18 cellular contexts compared by ENCODE assay signal in genomic region chr4:28886934-28887333, GRCh38.
DNase-seq lines count a peak whose midpoint lies in the region; ATAC-seq and TF ChIP-seq lines count a peak whose summit lies in the region.
"Had no signal": no experiment of that assay in that cellular context is flagged by ENCODE, and none has a peak within 500 bp of the region (broad histone marks: within the 10 kb centered on the region; RNA-seq: fewer than 3 reads in every experiment).

No MANE protein-coding gene starts in this region.

- H3K4me1 ChIP-seq in ACC112 (ENCODE audit: control insufficient read depth, insufficient read depth, low read length, unreplicated experiment) = no peaks in the 10 kb centered on the region
- H3K4me1 ChIP-seq: A549, SJSA1 had no signal

- H3K79me2 ChIP-seq in ACC112 (ENCODE audit: control insufficient read depth, insufficient read depth, low read length, unreplicated experiment) (no peaks in the 10 kb centered on the region), SU-DHL-6 (ENCODE audit: insufficient read depth, low read length) (no peaks in the 10 kb centered on the region)

- H4K20me1 ChIP-seq in SU-DHL-6 (ENCODE audit: low read depth, low read length) = no peaks in the 10 kb centered on the region

- H2AFZ ChIP-seq in ACC112 (ENCODE audit: low read length, unreplicated experiment) (peak overlapping the region; percentile 75), SU-DHL-6 (ENCODE audit: low read depth, low read length, severe bottlenecking) (peak overlapping the region; percentile 32)

- H3F3A ChIP-seq in SU-DHL-6 (ENCODE audit: insufficient read depth) = no peaks in the 10 kb centered on the region

- H3K9me3 Mint-ChIP-seq in naive thymus-derived CD8-positive, alpha-beta T cell = peaks cover 0 to 9% (median 3%) of the 10 kb centered on the region in 9 donors

- no peaks in the 10 kb centered on the region for H3K36me3 Mint-ChIP-seq in naive thymus-derived CD8-positive, alpha-beta T cell
- H3K36me3 Mint-ChIP-seq: CD4-positive, CD25-positive, alpha-beta regulatory T cell had no signal

- H3K36me3 ChIP-seq in ACC112 (ENCODE audit: insufficient read depth, low read length) (no peaks in the 10 kb centered on the region), SU-DHL-6 (ENCODE audit: low read length) (0 out of 2 replicates have a peak, but pooled peaks cover 3% of the 10 kb centered on the region)
- H3K36me3 ChIP-seq: SJSA1 had no signal

- POLR2A ChIA-PET in naive thymus-derived CD8-positive, alpha-beta T cell (lab: Charles Lee) = no interaction called here

- no peaks in the 10 kb centered on the region for H3K9me3 ChIP-seq in SU-DHL-6 (ENCODE audit: insufficient read depth, low read length)
- H3K9me3 ChIP-seq: A549, SJSA1 had no signal

- H3K27ac Mint-ChIP-seq in naive thymus-derived CD8-positive, alpha-beta T cell = no peak overlapping the region
- H3K27ac Mint-ChIP-seq: CD4-positive, CD25-positive, alpha-beta regulatory T cell had no signal

- ATAC-seq in GM19397 (IDR thresholded peaks at IDR 0.05; ENCODE audit: unreplicated experiment) = no peak
- no peak for ATAC-seq in naive thymus-derived CD8-positive, alpha-beta T cell
- ATAC-seq: A549 had no signal

- intact Hi-C loops in posterior cingulate gyrus (cut with DNase I) = no loop called here

- no peaks in the 10 kb centered on the region for H3K4me1 Mint-ChIP-seq in naive thymus-derived CD8-positive, alpha-beta T cell
- H3K4me1 Mint-ChIP-seq: CD4-positive, CD25-positive, alpha-beta regulatory T cell had no signal

- no peak overlapping the region for H3K4me3 Mint-ChIP-seq in naive thymus-derived CD8-positive, alpha-beta T cell
- H3K4me3 Mint-ChIP-seq: CD4-positive, CD25-positive, alpha-beta regulatory T cell had no signal

- H3K27ac ChIP-seq in ACC112 (ENCODE audit: low read depth, low read length) = no peak overlapping the region
- no peak overlapping the region for H3K27ac ChIP-seq in SU-DHL-6 (ENCODE audit: low read depth, low read length)
- H3K27ac ChIP-seq: A549, SJSA1 had no signal

- H3K9me2 ChIP-seq in SU-DHL-6 (replicated peaks; ENCODE audit: insufficient read depth, low read length) = no peaks in the 10 kb centered on the region

- DNase-seq in H4 (ENCODE audit: low spot score) = peak; percentile 4
- peak; percentile 24 for DNase-seq in fibroblast of pulmonary artery (ENCODE audit: low read depth)
- no peak for DNase-seq in posterior cingulate gyrus
- no peak for DNase-seq in stimulated activated CD8-positive, alpha-beta memory T cell treated with anti-CD3 and anti-CD28 coated beads, Interleukin-4, amount 100 ng/mL, for 48 hours
- no peak for DNase-seq in naive thymus-derived CD8-positive, alpha-beta T cell
- DNase-seq: CD4-positive, CD25-positive, alpha-beta regulatory T cell; DND-41; H7; Kasumi-1; NCI-H1436 treated with DMSO at 0.1 percent for 48 hours; NCI-H2081 treated with DMSO at 0.1 percent for 48 hours; NCI-H524 treated with DMSO at 0.1 percent for 48 hours; OCI-M1 had no signal

- no peak overlapping the region for H3K4me2 ChIP-seq in SU-DHL-6 (ENCODE audit: low read depth, low read length, poor library complexity, severe bottlenecking)
- H3K4me2 ChIP-seq: A549 had no signal

- no peak overlapping the region for H3K4me3 ChIP-seq in ACC112 (ENCODE audit: low read depth, low read length)
- no peak overlapping the region for H3K4me3 ChIP-seq in SU-DHL-6 (ENCODE audit: insufficient read depth, low read length, poor library complexity, severe bottlenecking)
- no peak overlapping the region for H3K4me3 ChIP-seq in fibroblast of pulmonary artery (replicated peaks; ENCODE audit: low read depth, low read length)
- H3K4me3 ChIP-seq: A549, SJSA1 had no signal

- no peak overlapping the region for H3K9ac ChIP-seq in SU-DHL-6 (ENCODE audit: low read length)

- TF ChIP-seq CTCF in SU-DHL-6 (IDR thresholded peaks at IDR 0.05; ENCODE audit: insufficient read depth, low read length, poor library complexity, severe bottlenecking) (no peak), fibroblast of pulmonary artery (IDR thresholded peaks at IDR 0.05; ENCODE audit: low read length, missing control alignments) (no peak)

- H3K27me3 ChIP-seq in ACC112 (ENCODE audit: insufficient read depth, low read length) (no peaks in the 10 kb centered on the region), SU-DHL-6 (ENCODE audit: low read length) (no peaks in the 10 kb centered on the region)
- H3K27me3 ChIP-seq: SJSA1 had no signal

- H3K27me3 Mint-ChIP-seq in naive thymus-derived CD8-positive, alpha-beta T cell = no peaks in the 10 kb centered on the region
- H3K27me3 Mint-ChIP-seq: CD4-positive, CD25-positive, alpha-beta regulatory T cell had no signal

Comparison
In these comparisons a context has a peak if more than half of its experiments do, and no peak if none do; other contexts are left out.
1. DNase-seq: peak in H4 (single experiment) and fibroblast of pulmonary artery (single experiment); none in posterior cingulate gyrus (0 of 10), stimulated activated CD8-positive, alpha-beta memory T cell treated with anti-CD3 and anti-CD28 coated beads, Interleukin-4, amount 100 ng/mL, for 48 hours (single experiment) and naive thymus-derived CD8-positive, alpha-beta T cell (0 of 10).